Comparison of ENCODE assay signal across 12 cellular contexts in genomic region chr7:65832281-65832680, GRCh38. TPM values are rescaled to one million over a fixed set of nuclear protein-coding genes. Genes with fewer than 3 reads are reported as not detected.
A peak's percentile ranks its signal among the peaks of the same experiment; 100 is the strongest.
DNase-seq lines count a peak whose midpoint lies in the region; ATAC-seq, FAIRE-seq and TF ChIP-seq lines count a peak whose summit lies in the region.
"Had no signal": no experiment of that assay in that cellular context is flagged by ENCODE, and none has a peak within 500 bp of the region (broad histone marks: within the 10 kb centered on the region; RNA-seq: fewer than 3 reads in every experiment).

No MANE protein-coding gene starts in this region.

- POLR2A ChIA-PET in HCT116 (lab: Charles Lee), result no interaction called here
- POLR2A ChIA-PET in activated CD8-positive, alpha-beta T cell treated with anti-CD3 and anti-CD28 coated beads for 36 hours (lab: Charles Lee), result no interaction called here

- no peak for ATAC-seq in HCT116
- no peak for ATAC-seq in activated CD8-positive, alpha-beta T cell treated with anti-CD3 and anti-CD28 coated beads for 36 hours
- no peak for ATAC-seq in GM18505 (IDR thresholded peaks at IDR 0.05; ENCODE audit: unreplicated experiment)
- no peak for ATAC-seq in HG02970 (IDR thresholded peaks at IDR 0.05; ENCODE audit: low FRiP score, unreplicated experiment)

- no peak overlapping the region for H3K27ac Mint-ChIP-seq in activated CD8-positive, alpha-beta T cell treated with anti-CD3 and anti-CD28 coated beads for 36 hours
- H3K27ac Mint-ChIP-seq: brain had no signal

- no peaks in the 10 kb centered on the region for H3K27me3 Mint-ChIP-seq in activated CD8-positive, alpha-beta T cell treated with anti-CD3 and anti-CD28 coated beads for 36 hours

- H3K9me3 ChIP-seq in HCT116 (ENCODE audit: control insufficient read depth in 1 of 2, insufficient read depth in 1 of 2, low read depth in 1 of 2, low read length in 2 of 2) (no peaks in the 10 kb centered on the region), prostate gland (no peaks in the 10 kb centered on the region)
- H3K9me3 ChIP-seq: Caco-2 had no signal

- no peaks in the 10 kb centered on the region for H3K27me3 ChIP-seq in HCT116 (ENCODE audit: insufficient read depth, low read length)
- no peaks in the 10 kb centered on the region for H3K27me3 ChIP-seq in prostate gland (replicated peaks; ENCODE audit: insufficient read depth)

- DNase-seq in AG08395 (ENCODE audit: low spot score), result peak; percentile 11
- DNase-seq in HCT116 (ENCODE audit: low read depth, low spot score), result no peak
- peak; percentile 19 for DNase-seq in activated CD8-positive, alpha-beta T cell treated with anti-CD3 and anti-CD28 coated beads for 36 hours
- DNase-seq in glomerular visceral epithelial cell (ENCODE audit: extremely low spot score), result peak; percentile 15
- no peak for DNase-seq in prostate gland (ENCODE audit: low spot score)
- no peak for DNase-seq in GM12892 (ENCODE audit: insufficient read length)
- DNase-seq: NCI-H1417 treated with DMSO at 0.1 percent for 48 hours had no signal

- WGBS in prostate gland, result 84% methylated on average over 2 of the region's 2 CpGs

- H3K36me3 ChIP-seq in HCT116 (ENCODE audit: control insufficient read depth in 1 of 2, insufficient read depth in 2 of 2, low read length in 2 of 2) (no peaks in the 10 kb centered on the region), prostate gland (no peaks in the 10 kb centered on the region)

- no peak for TF ChIP-seq CTCF in HCT116 (IDR thresholded peaks at IDR 0.05 in 2 of 3, conservative IDR thresholded peaks at IDR 0.05 in 1 of 3; ENCODE audit: borderline replicate concordance in 1 of 3, insufficient read depth in 1 of 3, low read depth in 2 of 3, low read length in 2 of 3)
- no peak for TF ChIP-seq CTCF in activated CD8-positive, alpha-beta T cell treated with anti-CD3 and anti-CD28 coated beads for 36 hours (IDR thresholded peaks at IDR 0.05)
- TF ChIP-seq CTCF in prostate gland (IDR thresholded peaks at IDR 0.05), result no peak

- no peak for TF ChIP-seq POLR2A in HCT116 (IDR thresholded peaks at IDR 0.05; ENCODE audit: borderline replicate concordance, extremely low read depth, insufficient read depth, insufficient read length)
- no peak for TF ChIP-seq POLR2A in prostate gland (IDR thresholded peaks at IDR 0.05)
- TF ChIP-seq POLR2A in GM18505 (IDR thresholded peaks at IDR 0.05; ENCODE audit: borderline replicate concordance, extremely low read depth, insufficient read depth, insufficient read length), result no peak
- TF ChIP-seq POLR2A in GM12892 (IDR thresholded peaks at IDR 0.05; ENCODE audit: low read depth, low read length), result no peak

- TF ChIP-seq RAD21 in HCT116 (IDR thresholded peaks at IDR 0.05; ENCODE audit: low read depth), result no peak

- intact Hi-C loops in HCT116 (cut with micrococcal nuclease), result no loop called here
- intact Hi-C loops in activated CD8-positive, alpha-beta T cell treated with anti-CD3 and anti-CD28 coated beads for 36 hours (cut with micrococcal nuclease), result no loop called here
- intact Hi-C loops in prostate gland (cut with DNase I), result no loop called here

- H3K9me3 Mint-ChIP-seq in activated CD8-positive, alpha-beta T cell treated with anti-CD3 and anti-CD28 coated beads for 36 hours, result no peaks in the 10 kb centered on the region
- H3K9me3 Mint-ChIP-seq: brain had no signal

- H3K27ac ChIP-seq in HCT116 (ENCODE audit: low read depth, low read length) (no peak overlapping the region), prostate gland (no peak overlapping the region)
- H3K27ac ChIP-seq: skin epidermis had no signal

- H3K79me2 ChIP-seq in HCT116 (ENCODE audit: insufficient read depth, low read length), result no peaks in the 10 kb centered on the region

- H3K4me3 ChIP-seq in HCT116 (replicated peaks in 1 of 2; ENCODE audit: low read depth in 1 of 2, low read length in 2 of 2) (no peak overlapping the region), prostate gland (no peak overlapping the region)
- H3K4me3 ChIP-seq: skin epidermis had no signal

- no peak overlapping the region for H2AFZ ChIP-seq in HCT116 (ENCODE audit: low read depth, low read length, poor library complexity, severe bottlenecking)

- no TSS peak for BruUV-seq in HCT116 (replicated peaks; lab: Mats Ljungman, UMichigan)

- H4K20me1 ChIP-seq in HCT116 (ENCODE audit: insufficient read depth), result no peaks in the 10 kb centered on the region

- CTCF ChIA-PET in HCT116 (lab: Charles Lee), result no interaction called here
- CTCF ChIA-PET in activated CD8-positive, alpha-beta T cell treated with anti-CD3 and anti-CD28 coated beads for 36 hours (lab: Charles Lee), result no interaction called here

- no peak overlapping the region for H3K4me2 ChIP-seq in HCT116 (ENCODE audit: low read length)

- no peaks in the 10 kb centered on the region for H3K9me2 ChIP-seq in HCT116 (ENCODE audit: insufficient read depth)

- H3K4me1 Mint-ChIP-seq in activated CD8-positive, alpha-beta T cell treated with anti-CD3 and anti-CD28 coated beads for 36 hours (ENCODE audit: low read depth), result peaks cover 4% of the 10 kb centered on the region
- H3K4me1 Mint-ChIP-seq: brain had no signal

- FAIRE-seq in GM12892 (lab: Jason Lieb, UNC), result no peak

- no peak overlapping the region for H3K9ac ChIP-seq in HCT116 (ENCODE audit: low read length)

- RAD21 ChIA-PET in HCT116 (lab: Charles Lee; ENCODE audit: low non-redundant PET in 1 of 2, low total read pairs in 2 of 2, uncharacterized antibody in 2 of 2, unreplicated experiment in 2 of 2), result no interaction called here

- no peaks in the 10 kb centered on the region for H3K36me3 Mint-ChIP-seq in activated CD8-positive, alpha-beta T cell treated with anti-CD3 and anti-CD28 coated beads for 36 hours (ENCODE audit: low read depth)
- H3K36me3 Mint-ChIP-seq: brain had no signal

- H3K4me1 ChIP-seq in HCT116 (ENCODE audit: control insufficient read depth in 1 of 2, insufficient read depth in 2 of 2, low read length in 2 of 2) (peaks cover 0 to 5% of the 10 kb centered on the region in 2 experiments; a peak in 2 of 4 replicates), prostate gland (replicated peaks) (no peaks in the 10 kb centered on the region)
- H3K4me1 ChIP-seq: Caco-2 had no signal

- H3K4me3 Mint-ChIP-seq in activated CD8-positive, alpha-beta T cell treated with anti-CD3 and anti-CD28 coated beads for 36 hours, result no peak overlapping the region
- H3K4me3 Mint-ChIP-seq: brain had no signal

TF ChIP-seq in HCT116, 20 proteins besides CTCF, POLR2A, EP300 and RAD21:
- TF ChIP-seq SRF (IDR thresholded peaks at IDR 0.05; ENCODE audit: low read depth), result no peak
- TF ChIP-seq ELF1 (IDR thresholded peaks at IDR 0.05; ENCODE audit: borderline replicate concordance, low read depth), result no peak
- TF ChIP-seq REST (IDR thresholded peaks at IDR 0.05; ENCODE audit: low read depth), result peak; percentile 73
TF ChIP-seq in HCT116: peak in this region for 1.

RNA-seq across cellular contexts. Expression of gene VKORC1L1, which starts 40.6 kb away (rescaled TPM):
- 30.9 TPM for total RNA-seq in HCT116 (2021; ENCODE audit: unreplicated experiment)
- 7.9 and 8.7 TPM in 2 replicates for polyA plus RNA-seq in HCT116 (2012)
- total RNA-seq in activated CD8-positive, alpha-beta T cell treated with anti-CD3 and anti-CD28 coated beads for 36 hours, result 10 to 100 TPM; 13.5 to 13.8 TPM
- 10 to 100 TPM; 10.7 to 17.3 TPM for total RNA-seq in prostate gland
- 12.8 TPM for polyA plus RNA-seq in GM12892 (2012; ENCODE audit: missing spikeins)

Comparison
In these comparisons a context has a peak if more than half of its experiments do, and no peak if none do; other contexts are left out.
1. DNase-seq: peak in AG08395 (single experiment), activated CD8-positive, alpha-beta T cell treated with anti-CD3 and anti-CD28 coated beads for 36 hours (single experiment) and glomerular visceral epithelial cell (single experiment); none in HCT116 (single experiment), prostate gland (single experiment) and GM12892 (single experiment).